8 cellular contexts compared by ENCODE assay signal in the genomic region with DNA sequence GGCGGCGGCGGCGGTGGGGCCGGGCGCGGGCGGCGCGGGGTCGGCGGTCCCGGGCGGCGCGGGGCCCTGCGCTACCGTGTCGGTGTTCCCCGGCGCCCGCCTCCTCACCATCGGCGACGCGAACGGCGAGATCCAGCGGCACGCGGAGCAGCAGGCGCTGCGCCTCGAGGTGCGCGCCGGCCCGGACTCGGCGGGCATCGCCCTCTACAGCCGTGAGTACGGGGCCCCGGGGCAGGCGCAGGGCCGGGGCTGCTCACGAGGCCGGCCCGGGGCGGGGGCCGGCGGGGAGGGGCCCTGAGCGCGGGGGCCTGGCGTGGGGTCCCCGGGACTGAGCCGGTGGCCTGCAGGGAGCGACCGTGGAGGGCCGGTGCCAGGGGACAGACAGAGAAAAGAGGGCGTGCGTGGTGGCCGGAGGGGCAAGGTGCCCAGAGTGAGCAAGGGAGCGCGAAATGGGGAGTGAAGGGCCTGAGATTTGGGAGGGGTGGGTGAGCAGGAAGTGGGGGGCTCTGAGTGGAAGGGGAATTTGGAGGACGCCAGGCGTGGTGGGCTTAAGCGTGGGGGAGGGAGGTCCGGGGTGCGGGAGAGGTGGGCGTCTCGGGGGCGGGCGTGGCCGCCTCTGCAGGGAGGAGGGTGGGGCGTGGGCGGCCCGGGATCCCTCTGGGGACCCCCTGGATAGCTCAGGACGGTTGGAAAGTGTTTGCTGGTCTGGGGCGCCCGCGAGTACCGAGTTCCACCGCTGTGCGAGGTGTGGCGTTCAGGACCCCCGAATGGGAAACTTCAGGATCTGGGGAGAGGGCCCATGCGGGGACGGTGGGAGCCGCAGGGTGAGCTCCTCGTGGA. TPM values are rescaled to one million over a fixed set of nuclear protein-coding genes. Genes with fewer than 3 reads are reported as not detected.
DNase-seq lines count a peak whose midpoint lies in the region; ATAC-seq, FAIRE-seq and TF ChIP-seq lines count a peak whose summit lies in the region.

No MANE protein-coding gene starts in this region.

- CTCF ChIA-PET in T-cell (lab: Charles Lee) = interaction anchor here in 1 of 2 donors (2.0 kb wide), 1 partner anchor 172 kb away, joined by 4 read pairs; no protein-coding TSS in a partner anchor
- CTCF ChIA-PET in MCF 10A (lab: Yijun Ruan, JAX) = interaction anchor here (0.7 to 1.9 kb wide), 15 partner anchors 8 to 159 kb away, joined by 3 to 11 read pairs (median 5); partner anchors contain the start of gene DNM2

- H3K27me3 Mint-ChIP-seq in T-cell (no peaks in the 10 kb centered on the region), MCF 10A (ENCODE audit: insufficient read depth, unreplicated experiment) (no peaks in the 10 kb centered on the region)

- H3K4me3 Mint-ChIP-seq in T-cell = peak overlapping the region; percentile 73 to 89 (median 77)
- peak overlapping the region; percentile 75 for H3K4me3 Mint-ChIP-seq in MCF 10A (ENCODE audit: unreplicated experiment)

- POLR2A ChIA-PET in T-cell (lab: Charles Lee) (interaction anchor here in 1 of 2 donors (0.7 to 1.2 kb wide), 2 partner anchors 36 to 1188 kb away, joined by 3 read pairs; partner anchors contain the start of gene TMED1), MCF 10A (lab: Yijun Ruan, JAX) (interaction anchor here (0.6 to 3.7 kb wide), 12 partner anchors 8 to 564 kb away, joined by 3 to 29 read pairs (median 4); partner anchors contain the start of genes DNM2, PRKCSH, TIMM29 and TMED1)

- TF ChIP-seq CTCF in MCF 10A (IDR thresholded peaks at IDR 0.05; ENCODE audit: unreplicated experiment) = no peak

- BruUV-seq in MCF 10A (replicated peaks; lab: Mats Ljungman, UMichigan) = no TSS peak

- H3K36me3 Mint-ChIP-seq in T-cell (no peaks in the 10 kb centered on the region), MCF 10A (ENCODE audit: insufficient read depth, unreplicated experiment) (peaks cover 7% of the 10 kb centered on the region)

- ATAC-seq in HG02938 (IDR thresholded peaks at IDR 0.05; ENCODE audit: unreplicated experiment) (peak; percentile 9), T-cell (replicated peaks in 1 of 4) (no peak)

- no peak for TF ChIP-seq POLR2A in GM12891 (IDR thresholded peaks at IDR 0.05; ENCODE audit: low read depth, low read length)

- peak overlapping the region in 1 of 2 donors; percentile 49 for H3K27ac Mint-ChIP-seq in T-cell
- H3K27ac Mint-ChIP-seq in MCF 10A (ENCODE audit: low read depth, unreplicated experiment) = peak overlapping the region; percentile 75

- peak; percentile 5 for FAIRE-seq in GM12891 (lab: Jason Lieb, UNC)

- peaks cover 14 to 29% (median 20%) of the 10 kb centered on the region in 3 donors for H3K4me1 Mint-ChIP-seq in T-cell
- H3K4me1 Mint-ChIP-seq in MCF 10A (ENCODE audit: insufficient read depth, unreplicated experiment) = no peaks in the 10 kb centered on the region

- intact Hi-C loops in MCF 10A (cut with micrococcal nuclease) = loop anchor here (1.0 to 5.0 kb wide), 2 partner anchors 27 to 45 kb away; no protein-coding TSS in a partner anchor

- no peaks in the 10 kb centered on the region for H3K9me3 Mint-ChIP-seq in T-cell
- H3K9me3 Mint-ChIP-seq in MCF 10A (ENCODE audit: unreplicated experiment) = no peaks in the 10 kb centered on the region

- DNase-seq in GM12891 (ENCODE audit: insufficient read length, low spot score) = no peak
- DNase-seq in T-cell = peak in 21 of 34 experiments; percentile 7 to 34 (median 21)
- DNase-seq in MCF 10A (ENCODE audit: unreplicated experiment) = peak; percentile 14
- peak; percentile 39 for DNase-seq in kidney tubule cell (ENCODE audit: low spot score)
- DNase-seq in stimulated activated CD4-positive, alpha-beta T cell treated with anti-CD3 and anti-CD28 coated beads, Interleukin-4, amount 100 ng/mL, for 24 hours = peak; percentile 23
- no peak for DNase-seq in NCI-H187 (lab: John Stamatoyannopoulos, UW)
- no peak for DNase-seq in SHP77 treated with DMSO at 0.1 percent for 48 hours (lab: John Stamatoyannopoulos, UW)

TF ChIP-seq in GM12891, 5 proteins besides CTCF, POLR2A, EP300 and RAD21:
- TF ChIP-seq POU2F2 (IDR thresholded peaks at IDR 0.05; ENCODE audit: low read depth, low read length) (no peak), TAF1 (IDR thresholded peaks at IDR 0.05; ENCODE audit: low read depth, low read length) (no peak), PAX5 (IDR thresholded peaks at IDR 0.05; ENCODE audit: insufficient read depth, low read length, severe bottlenecking) (no peak), POLR2AphosphoS5 (IDR thresholded peaks at IDR 0.05; ENCODE audit: low read depth, low read length) (no peak), SPI1 (IDR thresholded peaks at IDR 0.05; ENCODE audit: low read depth, low read length) (no peak)

RNA-seq across cellular contexts. Expression of gene CARM1, which starts 0.6 kb away (rescaled TPM):
- 55.0 TPM for polyA plus RNA-seq in GM12891 (2012; ENCODE audit: low read depth, missing spikeins)
- total RNA-seq in T-cell = 10 to 100 TPM; 22.3 to 35.2 (median 30.8) TPM
- total RNA-seq in MCF 10A (2022) = 49.5 and 51.7 TPM in 2 replicates

RNA-seq across cellular contexts. Expression of gene C19orf38, which starts 23.7 kb away (rescaled TPM):
- polyA plus RNA-seq in GM12891 (2012; ENCODE audit: low read depth, missing spikeins) = 5.8 TPM
- total RNA-seq in T-cell = 1 to 10 TPM in 3 of 5 donors, under 1 TPM in 2; 0.51 to 1.8 (median 1.0) TPM
- total RNA-seq in MCF 10A (2022) = 0.30 and 0.49 TPM in 2 replicates

RNA-seq across cellular contexts. Expression of gene TMED1, which starts 35.9 kb away (rescaled TPM):
- polyA plus RNA-seq in GM12891 (2012; ENCODE audit: low read depth, missing spikeins) = 12.4 TPM
- total RNA-seq in T-cell (10 to 100 TPM in 2 of 5 donors, 1 to 10 TPM in 3; 6.1 to 11.4 (median 9.5) TPM), MCF 10A (2022) (16.5 and 23.2 TPM in 2 replicates)

RNA-seq across cellular contexts. Expression of gene YIPF2, which starts 56.5 kb away (rescaled TPM):
- 27.8 TPM for polyA plus RNA-seq in GM12891 (2012; ENCODE audit: low read depth, missing spikeins)
- total RNA-seq in T-cell = 10 to 100 TPM; 21.2 to 34.3 (median 31.5) TPM
- total RNA-seq in MCF 10A (2022) = 65.5 and 75.3 TPM in 2 replicates

RNA-seq across cellular contexts. Expression of gene TIMM29, which starts 56.7 kb away (rescaled TPM):
- polyA plus RNA-seq in GM12891 (2012; ENCODE audit: low read depth, missing spikeins) = 14.2 TPM
- total RNA-seq in T-cell (10 to 100 TPM; 19.2 to 40.4 (median 37.2) TPM), MCF 10A (2022) (18.3 and 19.3 TPM in 2 replicates)

Comparison
In these comparisons a context has a peak if more than half of its experiments do, and no peak if none do; other contexts are left out.
1. DNase-seq: peak in T-cell (21 of 34), MCF 10A (single experiment), kidney tubule cell (single experiment) and stimulated activated CD4-positive, alpha-beta T cell treated with anti-CD3 and anti-CD28 coated beads, Interleukin-4, amount 100 ng/mL, for 24 hours (single experiment); none in GM12891 (single experiment), NCI-H187 (0 of 2) and SHP77 treated with DMSO at 0.1 percent for 48 hours (single experiment).